In the genomic region with DNA sequence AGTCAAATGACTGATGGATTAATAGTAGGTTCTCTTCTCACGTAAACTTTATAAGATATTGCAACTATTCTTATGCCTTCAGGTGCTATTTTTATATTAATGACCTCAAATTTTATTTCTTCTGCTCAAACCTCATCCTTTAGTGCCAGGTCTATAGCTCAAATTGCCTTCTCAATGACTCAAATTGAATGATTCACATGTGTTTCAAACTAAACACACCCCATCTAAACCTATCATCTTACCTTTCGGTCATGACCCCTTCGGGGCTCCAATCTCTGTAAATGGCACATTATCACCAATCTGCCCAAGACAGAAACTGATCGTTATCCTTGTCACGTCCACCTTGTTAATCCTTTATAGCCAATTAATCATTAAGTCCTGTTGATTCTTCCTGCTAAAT, we compare ENCODE assay signal across 21 cellular contexts. TPM values are rescaled to one million over a fixed set of nuclear protein-coding genes. Genes with fewer than 3 reads are reported as not detected.
"Had no signal": no experiment of that assay in that cellular context is flagged by ENCODE, and none has a peak within 500 bp of the region (broad histone marks: within the 10 kb centered on the region; RNA-seq: fewer than 3 reads in every experiment).

No MANE protein-coding gene starts in this region.

- H3K4me1 ChIP-seq: breast epithelium had no signal

- DNase-seq: activated CD4-positive, alpha-beta T cell treated with anti-CD3 and anti-CD28 coated beads for 1 hour; activated CD4-positive, alpha-beta T cell treated with anti-CD3 and anti-CD28 coated beads, Interleukin-2, amount 10 ng/mL, durations not matched to agents 24 days and 14 days; activated CD4-positive, alpha-beta T cell treated with anti-CD3 and anti-CD28 coated beads, Interleukin-2, amount 50 U/mL, for 48 hours; activated CD8-positive, alpha-beta memory T cell treated with anti-CD3 and anti-CD28 coated beads, Interleukin-2, amount 10 ng/mL, durations not matched to agents 7 days and 5 days; activated effector memory CD4-positive, alpha-beta T cell treated with Interleukin-2 at 50 U/mL for 16 hours; activated naive CD4-positive, alpha-beta T cell; activated T-cell treated with anti-CD3 and anti-CD28 coated beads, Interleukin-2, amount 50 U/mL, for 24 hours; aorta; central memory CD4-positive, alpha-beta T cell; Karpas-422; NCI-H1105 treated with DMSO at 0.1 percent for 48 hours; NCI-H1436 treated with DMSO at 0.1 percent for 48 hours; NCI-H187; NCI-H2081; NCI-H526; PC-3; SIG-M5 had no signal

- H3K36me3 ChIP-seq: breast epithelium had no signal

- H3K27me3 ChIP-seq: breast epithelium had no signal

- H3K27ac ChIP-seq: breast epithelium, coronary artery, SK-N-MC had no signal

- ATAC-seq: activated CD8-positive, alpha-beta memory T cell treated with anti-CD3 and anti-CD28 coated beads, Interleukin-2, amount 10 ng/mL, durations not matched to agents 7 days and 5 days; PC-3; WTC11 had no signal

- H3K4me3 ChIP-seq: breast epithelium, coronary artery, SK-N-MC had no signal

RNA-seq across cellular contexts. Expression of gene LIPJ, which starts 55.7 kb away (rescaled TPM):
- polyA plus RNA-seq: aorta had no signal
